ENCODE assay signal across 24 cellular contexts in genomic region chr10:78838141-78838540, GRCh38.
"Had no signal": no experiment of that assay in that cellular context is flagged by ENCODE, and none has a peak within 500 bp of the region (broad histone marks: within the 10 kb centered on the region; RNA-seq: fewer than 3 reads in every experiment).

No MANE protein-coding gene starts in this region.

- H3K4me3 ChIP-seq: gastroesophageal sphincter, heart left ventricle, left lung, pancreas, right lobe of liver, stomach, thyroid gland had no signal

- H3K27ac ChIP-seq: epithelial cell of prostate, foreskin keratinocyte, gastroesophageal sphincter, heart left ventricle, left lung, neutrophil, pancreas, right lobe of liver, stomach, thyroid gland had no signal

- H3K36me3 Mint-ChIP-seq: stimulated activated effector memory CD8-positive, alpha-beta T cell treated with anti-CD3 and anti-CD28 coated beads, Interleukin-12 subunit alpha, Interleukin-12 subunit beta, amount 100 ng/mL, for 72 hours had no signal

- H3K9me3 Mint-ChIP-seq: stimulated activated effector memory CD8-positive, alpha-beta T cell treated with anti-CD3 and anti-CD28 coated beads, Interleukin-12 subunit alpha, Interleukin-12 subunit beta, amount 100 ng/mL, for 72 hours had no signal

- ATAC-seq: foreskin keratinocyte; gastroesophageal sphincter; heart left ventricle; left cardiac atrium; left lung; naive thymus-derived CD4-positive, alpha-beta T cell; pancreas; stimulated activated effector memory CD8-positive, alpha-beta T cell treated with anti-CD3 and anti-CD28 coated beads, Interleukin-12 subunit alpha, Interleukin-12 subunit beta, amount 100 ng/mL, for 72 hours had no signal

- H3K27ac Mint-ChIP-seq: dendritic cell treated with granulocyte-macrophage colony-stimulating factor and Interleukin-4, amounts not matched to agents 40 ng/mL and 50 ng/mL, for 4 days; endodermal cell; naive thymus-derived CD4-positive, alpha-beta T cell; progenitor cell of endocrine pancreas; stimulated activated effector memory CD8-positive, alpha-beta T cell treated with anti-CD3 and anti-CD28 coated beads, Interleukin-12 subunit alpha, Interleukin-12 subunit beta, amount 100 ng/mL, for 72 hours had no signal

- H3K4me3 Mint-ChIP-seq: dendritic cell treated with granulocyte-macrophage colony-stimulating factor and Interleukin-4, amounts not matched to agents 40 ng/mL and 50 ng/mL, for 4 days; endodermal cell; naive thymus-derived CD4-positive, alpha-beta T cell; stimulated activated effector memory CD8-positive, alpha-beta T cell treated with anti-CD3 and anti-CD28 coated beads, Interleukin-12 subunit alpha, Interleukin-12 subunit beta, amount 100 ng/mL, for 72 hours had no signal

- H3K9me3 ChIP-seq: gastroesophageal sphincter, neutrophil, pancreas, right lobe of liver, thyroid gland had no signal

- H3K4me1 Mint-ChIP-seq: endodermal cell; naive thymus-derived CD4-positive, alpha-beta T cell; stimulated activated effector memory CD8-positive, alpha-beta T cell treated with anti-CD3 and anti-CD28 coated beads, Interleukin-12 subunit alpha, Interleukin-12 subunit beta, amount 100 ng/mL, for 72 hours had no signal

- H3K36me3 ChIP-seq: gastroesophageal sphincter, heart left ventricle, left lung, neutrophil, pancreas, right lobe of liver, stomach, thyroid gland had no signal

- H3K4me1 ChIP-seq: foreskin keratinocyte, heart left ventricle, left lung, pancreas, right lobe of liver had no signal

- DNase-seq: effector CD8-positive, alpha-beta T cell; endodermal cell; foreskin keratinocyte; heart left ventricle; hippocampal formation; left cardiac atrium; left lung; mesendoderm; midbrain; naive thymus-derived CD4-positive, alpha-beta T cell; pancreas; right lobe of liver; stimulated activated CD4-positive, alpha-beta T cell treated with anti-CD3 and anti-CD28 coated beads, Interleukin-2, amount 100 ng/mL, for 24 hours; stimulated activated CD4-positive, alpha-beta T cell treated with anti-CD3 and anti-CD28 coated beads, Interleukin-4, amount 100 ng/mL, for 24 hours; stimulated activated naive CD4-positive, alpha-beta T cell treated with Interleukin-2 at 50 U/mL for 16 hours; stomach; thyroid gland; trophoblast cell had no signal

- H3K27me3 ChIP-seq: gastroesophageal sphincter, heart left ventricle, left lung, pancreas, right lobe of liver, stomach, thyroid gland had no signal
